20 cellular contexts compared by ENCODE assay signal in genomic region chr15:63022663-63023062, GRCh38. TPM values are rescaled to one million over a fixed set of nuclear protein-coding genes. Genes with fewer than 3 reads are reported as not detected.
DNase-seq lines count a peak whose midpoint lies in the region; ATAC-seq and TF ChIP-seq lines count a peak whose summit lies in the region.
"Had no signal": no experiment of that assay in that cellular context is flagged by ENCODE, and none has a peak within 500 bp of the region (broad histone marks: within the 10 kb centered on the region; RNA-seq: fewer than 3 reads in every experiment).

No MANE protein-coding gene starts in this region.

- H3K4me2 ChIP-seq in mammary epithelial cell (ENCODE audit: insufficient read depth, low read depth, low read length) = no peak overlapping the region

- H3K27ac ChIP-seq in mammary epithelial cell (ENCODE audit: insufficient read depth, low read depth, low read length) = peak overlapping the region; percentile 32
- H3K27ac ChIP-seq in left lung = no peak overlapping the region
- no peak overlapping the region for H3K27ac ChIP-seq in WERI-Rb-1
- H3K27ac ChIP-seq: C4-2B, Peyer's patch had no signal

- peak overlapping the region; percentile 97 for H3K27ac Mint-ChIP-seq in osteocyte (ENCODE audit: unreplicated experiment)

- DNase-seq in EH (ENCODE audit: low read depth) (peak; percentile 47), RPMI7951 (ENCODE audit: low read depth) (peak; percentile 35), mammary epithelial cell (no peak), osteocyte (ENCODE audit: extremely low spot score, unreplicated experiment) (no peak), left lung (no peak), amniotic stem cell (lab: John Stamatoyannopoulos, UW) (no peak), WERI-Rb-1 (no peak), mucosa of gallbladder (ENCODE audit: low spot score) (no peak)
- DNase-seq: ACHN; KBM-7; MV-4-11; NCI-H187; NCI-H2107; NCI-H510A; NCI-H748 treated with DMSO at 0.1 percent for 48 hours; NK-92 treated with Interleukin-12 subunit alpha and Interleukin-12 subunit beta, amount 100 ng/mL, for 24 hours; Peyer's patch had no signal

- H3K4me1 ChIP-seq in mammary epithelial cell (ENCODE audit: insufficient read depth, low read length) = peaks cover 43% of the 10 kb centered on the region
- H3K4me1 ChIP-seq in left lung = no peaks in the 10 kb centered on the region
- H3K4me1 ChIP-seq: HAP-1, Peyer's patch had no signal

- no peaks in the 10 kb centered on the region for H3K36me3 Mint-ChIP-seq in osteocyte (ENCODE audit: unreplicated experiment)

- H3K9me3 Mint-ChIP-seq in osteocyte (ENCODE audit: unreplicated experiment) = peaks cover 5% of the 10 kb centered on the region

- H3K4me1 Mint-ChIP-seq in osteocyte (ENCODE audit: unreplicated experiment) = peaks cover 58% of the 10 kb centered on the region

- intact Hi-C loops in mammary epithelial cell (cut with micrococcal nuclease) (no loop called here), left lung (cut with DNase I) (no loop called here)

- no peaks in the 10 kb centered on the region for H3K79me2 ChIP-seq in mammary epithelial cell (ENCODE audit: insufficient read depth, low read length)

- H3K4me3 Mint-ChIP-seq in osteocyte (ENCODE audit: unreplicated experiment) = no peak overlapping the region

- H3K9ac ChIP-seq in mammary epithelial cell (ENCODE audit: insufficient read depth, low read length) = no peak overlapping the region

- CTCF ChIA-PET in mammary epithelial cell (lab: Charles Lee; ENCODE audit: low non-redundant PET) = no interaction called here

- in situ Hi-C loops in mammary epithelial cell (cut with MboI; ENCODE audit: low sequenced_read_pairs in 2 of 2) = no loop called here

- H3K27me3 ChIP-seq in mammary epithelial cell (ENCODE audit: insufficient read depth, low read length) (no peaks in the 10 kb centered on the region), left lung (no peaks in the 10 kb centered on the region), WERI-Rb-1 (ENCODE audit: insufficient read depth, low read depth, severe bottlenecking) (no peaks in the 10 kb centered on the region)
- H3K27me3 ChIP-seq: Peyer's patch had no signal

- no peaks in the 10 kb centered on the region for H4K20me1 ChIP-seq in mammary epithelial cell (ENCODE audit: insufficient read depth, low read length)

- H3K4me3 ChIP-seq in mammary epithelial cell (replicated peaks in 1 of 3; ENCODE audit: insufficient read depth in 1 of 3, low read depth in 2 of 3, low read length in 3 of 3) = no peak overlapping the region
- no peak overlapping the region for H3K4me3 ChIP-seq in left lung
- H3K4me3 ChIP-seq in WERI-Rb-1 (ENCODE audit: low read depth, low read length) = no peak overlapping the region
- H3K4me3 ChIP-seq: HAP-1, Peyer's patch had no signal

- no peaks in the 10 kb centered on the region for H3K9me3 ChIP-seq in mammary epithelial cell (replicated peaks; ENCODE audit: insufficient read depth, low read length)
- H3K9me3 ChIP-seq in left lung = no peaks in the 10 kb centered on the region
- H3K9me3 ChIP-seq in WERI-Rb-1 (ENCODE audit: severe bottlenecking) = no peaks in the 10 kb centered on the region
- H3K9me3 ChIP-seq: HAP-1, Peyer's patch had no signal

- no TSS peak for BruUV-seq in mammary epithelial cell (replicated peaks; lab: Mats Ljungman, UMichigan)

- H3K36me3 ChIP-seq in mammary epithelial cell (ENCODE audit: insufficient read depth, low read length) (no peaks in the 10 kb centered on the region), left lung (no peaks in the 10 kb centered on the region), WERI-Rb-1 (no peaks in the 10 kb centered on the region)
- H3K36me3 ChIP-seq: HAP-1, Peyer's patch had no signal

- H3K27me3 Mint-ChIP-seq in osteocyte (ENCODE audit: unreplicated experiment) = no peaks in the 10 kb centered on the region

- H2AFZ ChIP-seq in mammary epithelial cell (ENCODE audit: low read depth, low read length) = peak overlapping the region; percentile 41

- no peak for ATAC-seq in left lung
- ATAC-seq: Right ventricle myocardium inferior had no signal

- TF ChIP-seq CTCF in mammary epithelial cell (conservative IDR thresholded peaks at IDR 0.05 in 1 of 2, IDR thresholded peaks at IDR 0.05 in 1 of 2; ENCODE audit: extremely low read depth in 1 of 2, insufficient read depth in 1 of 2, low read depth in 1 of 2, low read length in 2 of 2) = no peak
- no peak for TF ChIP-seq CTCF in osteocyte (IDR thresholded peaks at IDR 0.05)
- TF ChIP-seq CTCF in left lung (IDR thresholded peaks at IDR 0.05) = no peak
- no peak for TF ChIP-seq CTCF in WERI-Rb-1 (IDR thresholded peaks at IDR 0.05; ENCODE audit: low read depth, low read length)

- dilution Hi-C loops in mammary epithelial cell (cut with HindIII; ENCODE audit: low sequenced_read_pairs) = no loop called here

RNA-seq across cellular contexts. Expression of gene TPM1, which starts 19.9 kb away (rescaled TPM):
- 1,035 and 1,151 TPM in 2 replicates for total RNA-seq in RPMI7951 (2014; rRNA removed; shearing (Covaris generic))
- total RNA-seq in mammary epithelial cell (1,000 to 10,000 TPM in 1 of 2 donors, 100 to 1,000 TPM in 1; 463 to 1,538 TPM), osteocyte (1,635 and 1,747 TPM in 2 replicates), left lung (100 to 1,000 TPM; 196 to 330 TPM), mucosa of gallbladder (1,361 TPM)
- polyA plus RNA-seq in mammary epithelial cell = 241 TPM
- 182 TPM for polyA minus RNA-seq in mammary epithelial cell

Comparison
In these comparisons a context has a peak if more than half of its experiments do, and no peak if none do; other contexts are left out.
1. DNase-seq: peak in EH (single experiment) and RPMI7951 (single experiment); none in mammary epithelial cell (single experiment), osteocyte (single experiment), left lung (0 of 2), amniotic stem cell (single experiment), WERI-Rb-1 (single experiment) and mucosa of gallbladder (single experiment).